ENCODE assay signal across 32 cellular contexts in genomic region chr6:73233048-73233447, GRCh38. TPM values are rescaled to one million over a fixed set of nuclear protein-coding genes. Genes with fewer than 3 reads are reported as not detected.
"Had no signal": no experiment of that assay in that cellular context is flagged by ENCODE, and none has a peak within 500 bp of the region (broad histone marks: within the 10 kb centered on the region; RNA-seq: fewer than 3 reads in every experiment).

No MANE protein-coding gene starts in this region.

- H3K36me3 ChIP-seq: brain microvascular endothelial cell, WERI-Rb-1 had no signal

- DNase-seq: activated CD4-positive, alpha-beta T cell treated with anti-CD3 and anti-CD28 coated beads, Interleukin-2, amount 10 ng/mL, durations not matched to agents 24 days and 14 days; activated CD4-positive, alpha-beta T cell treated with anti-CD3 and anti-CD28 coated beads, Interleukin-2, amount 50 U/mL, for 4 hours; activated CD8-positive, alpha-beta T cell treated with anti-CD3 and anti-CD28 coated beads for 36 hours; activated effector memory CD4-positive, alpha-beta T cell treated with anti-CD3 and anti-CD28 coated beads, Interleukin-2, amount 50 U/mL, for 16 hours; activated naive CD4-positive, alpha-beta T cell; activated naive CD4-positive, alpha-beta T cell treated with anti-CD3 and anti-CD28 coated beads, Interleukin-2, amount 50 U/mL, for 16 hours; activated naive CD8-positive, alpha-beta T cell treated with anti-CD3 and anti-CD28 coated beads for 36 hours; activated T-cell treated with anti-CD3 and anti-CD28 coated beads, Interleukin-2, amount 50 U/mL, for 1 hour; activated T-cell treated with anti-CD3 and anti-CD28 coated beads, Interleukin-2, amount 50 U/mL, for 72 hours; amniotic stem cell; aorta; brain microvascular endothelial cell; central memory CD4-positive, alpha-beta T cell; NCI-H1092 treated with DMSO at 0.1 percent for 48 hours; NCI-H1417; NCI-H146; NCI-H187; NCI-H2029 treated with DMSO at 0.1 percent for 48 hours; NCI-H2107; NCI-H2171; NCI-H510A; NCI-H526; NCI-H748 treated with DMSO at 0.1 percent for 48 hours; Right ventricle myocardium superior; SW 1271; T-helper 1 cell; T-helper 2 cell; T-helper 9 cell; WERI-Rb-1 had no signal

- H3K27ac ChIP-seq: brain microvascular endothelial cell, WERI-Rb-1 had no signal

- ATAC-seq: activated CD8-positive, alpha-beta T cell treated with anti-CD3 and anti-CD28 coated beads for 36 hours; activated T-cell treated with anti-CD3 and anti-CD28 coated beads, Interleukin-2, amount 50 U/mL, for 72 hours; activated T-helper 17 cell treated with anti-CD3 and anti-CD28 coated beads, Interleukin-2, amount 50 U/mL, for 72 hours had no signal

- H3K27me3 ChIP-seq: brain microvascular endothelial cell had no signal

RNA-seq across cellular contexts. Expression of gene KHDC1L, which starts 7.8 kb away (rescaled TPM):
- total RNA-seq: activated CD4-positive, alpha-beta T cell treated with anti-CD3 and anti-CD28 coated beads, Interleukin-2, amount 10 ng/mL, durations not matched to agents 24 days and 14 days; activated CD8-positive, alpha-beta T cell treated with anti-CD3 and anti-CD28 coated beads for 36 hours; activated naive CD8-positive, alpha-beta T cell treated with anti-CD3 and anti-CD28 coated beads for 36 hours; activated T-cell treated with anti-CD3 and anti-CD28 coated beads, Interleukin-2, amount 50 U/mL, for 72 hours; activated T-helper 17 cell treated with anti-CD3 and anti-CD28 coated beads, Interleukin-2, amount 50 U/mL, for 72 hours; cerebellum; M059J; Right ventricle myocardium superior had no signal
- polyA plus RNA-seq: aorta had no signal
